In the genomic region with DNA sequence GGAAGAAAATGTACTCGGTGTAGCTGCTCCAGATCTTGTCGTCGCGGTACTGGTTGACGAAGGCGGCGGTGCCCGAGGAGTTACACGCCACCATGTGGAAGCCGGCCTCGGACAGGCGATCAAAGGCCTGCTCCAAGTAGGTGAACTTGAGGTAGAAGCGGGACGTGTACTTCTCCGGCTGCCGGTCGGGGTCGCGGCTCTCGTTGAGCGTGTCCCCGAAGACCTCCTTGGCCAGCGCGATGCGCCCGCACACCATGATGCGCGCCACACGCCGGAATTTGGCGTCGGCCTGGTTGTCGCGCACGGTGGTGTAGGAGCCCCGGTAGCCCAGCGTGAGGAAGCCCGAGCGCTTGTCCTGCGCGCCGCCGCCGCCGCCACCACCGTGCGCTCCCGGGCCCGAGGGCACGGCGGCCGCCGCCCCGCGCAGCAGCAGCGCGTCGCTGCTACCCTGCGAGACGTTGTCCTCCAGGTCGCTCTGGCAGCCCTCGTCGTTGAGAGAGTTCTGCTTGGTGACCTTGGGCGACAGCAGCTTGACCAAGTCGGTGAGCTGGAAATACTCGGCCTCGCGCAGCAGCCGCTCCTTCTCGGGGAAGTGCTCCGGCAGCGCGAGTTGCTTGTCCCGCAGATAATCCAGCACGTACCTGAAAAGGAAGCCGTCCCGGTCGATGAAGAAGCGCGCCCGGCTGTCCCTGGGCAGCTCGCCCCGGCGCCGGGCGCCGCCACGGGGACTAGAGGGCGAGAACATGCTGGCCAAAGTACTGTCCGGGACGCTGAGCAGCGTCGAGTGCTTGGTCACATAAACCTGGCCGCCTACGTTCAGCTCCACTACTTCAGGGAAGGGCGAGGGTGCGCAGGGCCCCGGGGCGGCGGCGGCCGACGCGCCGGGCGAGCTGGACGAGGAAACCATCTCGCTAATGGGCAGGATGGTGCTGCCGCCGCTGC, we compare ENCODE assay signal across 9 cellular contexts. TPM values are rescaled to one million over a fixed set of nuclear protein-coding genes. Genes with fewer than 3 reads are reported as not detected.
A peak's percentile ranks its signal among the peaks of the same experiment; 100 is the strongest.
DNase-seq lines count a peak whose midpoint lies in the region; ATAC-seq and TF ChIP-seq lines count a peak whose summit lies in the region.
"Had no signal": no experiment of that assay in that cellular context is flagged by ENCODE, and none has a peak within 500 bp of the region (broad histone marks: within the 10 kb centered on the region; RNA-seq: fewer than 3 reads in every experiment).

No MANE protein-coding gene starts in this region.

- DNase-seq in NCI-H146 (lab: John Stamatoyannopoulos, UW) (peak; percentile 36), NCI-H146 treated with DMSO at 0.1 percent for 48 hours (lab: John Stamatoyannopoulos, UW; ENCODE audit: unreplicated experiment) (no peak), HL-60 (ENCODE audit: low read depth in 1 of 2, low spot score in 1 of 2) (no peak), breast epithelium (ENCODE audit: low spot score in 2 of 2) (peak in 1 of 2 donors; percentile 53), islet precursor cell (peak; percentile 80), NCI-H1694 (lab: John Stamatoyannopoulos, UW) (no peak)
- DNase-seq in stimulated activated CD8-positive, alpha-beta memory T cell treated with anti-CD3 and anti-CD28 coated beads, Interleukin-4, amount 100 ng/mL, for 48 hours = peak; percentile 23

- peak overlapping the region; percentile 30 for H3K4me3 ChIP-seq in HL-60 (replicated peaks; ENCODE audit: insufficient read depth, low read length)
- peak overlapping the region; percentile 43 to 67 (median 56) for H3K4me3 ChIP-seq in breast epithelium

- TF ChIP-seq POLR2A in breast epithelium (IDR thresholded peaks at IDR 0.05) = no peak

- no peak for ATAC-seq in HG03565 (IDR thresholded peaks at IDR 0.05; ENCODE audit: unreplicated experiment)

- peaks cover 49% of the 10 kb centered on the region for H3K27me3 ChIP-seq in HL-60 (ENCODE audit: insufficient read depth, poor library complexity, severe bottlenecking)
- peaks cover 3 to 55% of the 10 kb centered on the region in 2 donors for H3K27me3 ChIP-seq in breast epithelium

- TF ChIP-seq CTCF in HL-60 (IDR thresholded peaks at IDR 0.05; ENCODE audit: insufficient read depth, low read length) (no peak), breast epithelium (IDR thresholded peaks at IDR 0.05) (no peak)

- intact Hi-C loops in breast epithelium (cut with DNase I; ENCODE audit: low total_unique reads) = no loop called here

- no peaks in the 10 kb centered on the region for H3K4me1 ChIP-seq in breast epithelium

- no peak overlapping the region for H3K27ac ChIP-seq in HL-60 (replicated peaks)
- no peak overlapping the region for H3K27ac ChIP-seq in breast epithelium

- no peaks in the 10 kb centered on the region for H3K9me3 ChIP-seq in breast epithelium

- H3K36me3 ChIP-seq in breast epithelium = no peaks in the 10 kb centered on the region

RNA-seq across cellular contexts. Expression of a gene that starts 0.8 kb away (rescaled TPM):
- 1 to 10 TPM in 1 of 3 donors, under 1 TPM in 2; 0.33 to 1.9 (median 0.48) TPM for total RNA-seq in breast epithelium
- total RNA-seq: SK-MEL-5 had no signal

Comparison
In these comparisons a context has a peak if more than half of its experiments do, and no peak if none do; other contexts are left out.
1. DNase-seq: peak in NCI-H146 (single experiment), islet precursor cell (single experiment) and stimulated activated CD8-positive, alpha-beta memory T cell treated with anti-CD3 and anti-CD28 coated beads, Interleukin-4, amount 100 ng/mL, for 48 hours (single experiment); none in NCI-H146 treated with DMSO at 0.1 percent for 48 hours (single experiment), HL-60 (0 of 2) and NCI-H1694 (single experiment).